In the genomic region with DNA sequence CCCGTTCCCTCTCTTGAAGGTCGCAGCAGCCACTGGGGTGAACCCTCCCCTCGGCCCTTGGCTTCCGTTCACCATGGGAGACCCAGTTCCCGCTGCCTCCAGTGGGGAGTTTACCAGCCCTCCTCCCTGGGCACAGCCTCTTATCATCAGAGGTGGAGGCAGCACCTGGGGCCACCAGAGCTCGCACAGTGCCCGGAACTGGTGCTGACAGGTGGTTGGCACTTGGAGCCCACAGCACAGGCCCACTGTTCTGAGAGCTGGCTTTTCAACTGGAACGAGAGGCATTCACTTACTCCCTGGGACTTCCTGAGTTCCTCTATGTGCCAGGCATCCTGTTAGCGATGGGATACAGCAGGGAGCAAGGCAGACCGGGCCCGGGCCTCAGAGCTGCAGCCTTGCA, we compare ENCODE assay signal across 23 cellular contexts.
A peak's percentile ranks its signal among the peaks of the same experiment; 100 is the strongest.
DNase-seq lines count a peak whose midpoint lies in the region; ATAC-seq and TF ChIP-seq lines count a peak whose summit lies in the region.
"Had no signal": no experiment of that assay in that cellular context is flagged by ENCODE, and none has a peak within 500 bp of the region (broad histone marks: within the 10 kb centered on the region; RNA-seq: fewer than 3 reads in every experiment).

No MANE protein-coding gene starts in this region.

- intact Hi-C loops in Right ventricle myocardium superior (cut with DNase I) (no loop called here), cardiac septum (cut with DNase I) (no loop called here), left ventricle myocardium superior (cut with micrococcal nuclease) (loop anchor here (10.0 kb wide), 1 partner anchor 211 kb away; no protein-coding TSS in a partner anchor), esophagus squamous epithelium (cut with DNase I) (no loop called here)

- peaks cover 67% of the 10 kb centered on the region for H3K4me1 Mint-ChIP-seq in chondrocyte (ENCODE audit: low read depth)
- H3K4me1 Mint-ChIP-seq: CD4-positive, CD25-positive, alpha-beta regulatory T cell had no signal

- no peak overlapping the region for H3K4me3 ChIP-seq in esophagus squamous epithelium
- H3K4me3 ChIP-seq: SK-N-MC had no signal

- H3K27me3 Mint-ChIP-seq in chondrocyte (ENCODE audit: low read depth) = no peaks in the 10 kb centered on the region

- TF ChIP-seq CTCF in chondrocyte (IDR thresholded peaks at IDR 0.05) (no peak), esophagus squamous epithelium (IDR thresholded peaks at IDR 0.05) (no peak)

- peaks cover 0 to 39% (median 0%) of the 10 kb centered on the region in 4 donors for H3K27me3 ChIP-seq in esophagus squamous epithelium

- no peak overlapping the region for H3K4me3 Mint-ChIP-seq in chondrocyte (ENCODE audit: unreplicated experiment)
- H3K4me3 Mint-ChIP-seq: CD4-positive, CD25-positive, alpha-beta regulatory T cell had no signal

- H3K4me1 ChIP-seq in esophagus squamous epithelium = peaks cover 7 to 21% (median 9%) of the 10 kb centered on the region in 3 donors

- H3K9me3 Mint-ChIP-seq in chondrocyte (ENCODE audit: low read depth) = no peaks in the 10 kb centered on the region
- H3K9me3 Mint-ChIP-seq: CD4-positive, CD25-positive, alpha-beta regulatory T cell had no signal

- ATAC-seq in Right ventricle myocardium superior (ENCODE audit: poor library complexity) (peak; percentile 85), left ventricle myocardium superior (peak; percentile 90), HG03045 (IDR thresholded peaks at IDR 0.05; ENCODE audit: unreplicated experiment) (no peak)
- ATAC-seq: HCT116, Panc1 had no signal

- no peaks in the 10 kb centered on the region for H3K9me3 ChIP-seq in esophagus squamous epithelium

- peak; percentile 82 for DNase-seq in Right ventricle myocardium superior
- DNase-seq in cardiac septum (ENCODE audit: low spot score) = no peak
- DNase-seq in chondrocyte (ENCODE audit: low spot score) = no peak
- peak; percentile 84 for DNase-seq in left ventricle myocardium superior
- DNase-seq in GOT3 (lab: John Stamatoyannopoulos, UW) = no peak
- no peak for DNase-seq in NCI-H2081 (lab: John Stamatoyannopoulos, UW)
- no peak for DNase-seq in esophagus squamous epithelium (lab: John Stamatoyannopoulos, UW)
- DNase-seq: 8988T; ACHN; CD4-positive, CD25-positive, alpha-beta regulatory T cell; DMS153; NCI-H1048; NCI-H1417; NCI-H1694; NCI-H2029 treated with DMSO at 0.1 percent for 48 hours; NCI-H2227 treated with DMSO at 0.1 percent for 48 hours; SIG-M5 had no signal

- H3K27ac Mint-ChIP-seq in chondrocyte (ENCODE audit: unreplicated experiment) = peak overlapping the region; percentile 70
- H3K27ac Mint-ChIP-seq: CD4-positive, CD25-positive, alpha-beta regulatory T cell had no signal

- 88 to 100% methylated on average over 4 to 8 of the region's 11 CpGs for WGBS in esophagus squamous epithelium, 2 donors

- H3K36me3 ChIP-seq in esophagus squamous epithelium = peaks cover 0 to 20% (median 0%) of the 10 kb centered on the region in 3 donors

- peaks cover 43% of the 10 kb centered on the region for H3K36me3 Mint-ChIP-seq in chondrocyte (ENCODE audit: low read depth)
- H3K36me3 Mint-ChIP-seq: CD4-positive, CD25-positive, alpha-beta regulatory T cell had no signal

- TF ChIP-seq POLR2A in esophagus squamous epithelium (IDR thresholded peaks at IDR 0.05) = no peak

- no peak overlapping the region for H3K27ac ChIP-seq in esophagus squamous epithelium
- H3K27ac ChIP-seq: HL-60, RWPE1, SK-N-MC had no signal

Comparison
In these comparisons a context has a peak if more than half of its experiments do, and no peak if none do; other contexts are left out.
1. DNase-seq: peak in Right ventricle myocardium superior (single experiment) and left ventricle myocardium superior (single experiment); none in cardiac septum (single experiment), chondrocyte (single experiment), GOT3 (single experiment), NCI-H2081 (0 of 2) and esophagus squamous epithelium (single experiment).